ENCODE assay signal across 8 cellular contexts in genomic region chr3:138434276-138434874, GRCh38. TPM values are rescaled to one million over a fixed set of nuclear protein-coding genes. Genes with fewer than 3 reads are reported as not detected.
A peak's percentile ranks its signal among the peaks of the same experiment; 100 is the strongest.
DNase-seq lines count a peak whose midpoint lies in the region; ATAC-seq and TF ChIP-seq lines count a peak whose summit lies in the region.

Gene ESYT3, plus strand, starts transcription at chr3:138434616. Its CDS starts 183 bp downstream, at chr3:138434799.

- peak within 1 kb of the TSS; percentile 53 for H3K4me3 ChIP-seq in AG04449 (ENCODE audit: low read depth, low read length)
- H3K4me3 ChIP-seq in GM23338 = peak within 1 kb of the TSS; percentile 86

- ATAC-seq in GM23338 (peak; percentile 90), GM19324 (IDR thresholded peaks at IDR 0.05; ENCODE audit: low FRiP score, unreplicated experiment) (no peak)

- H3K4me3 Mint-ChIP-seq in GM23338 = peak within 1 kb of the TSS; percentile 75
- H3K4me3 Mint-ChIP-seq in activated T-helper 2 cell treated with anti-CD3 and anti-CD28 coated beads, Interferon-gamma antibody, Interleukin-2, Interleukin-4, amounts not matched to agents 10 μg/mL and 5 μg/mL and 100 μg/mL, durations not matched to agents 14 hours and 24 hours and 36 hours (ENCODE audit: low read depth) = peak within 1 kb of the TSS; percentile 70
- H3K4me3 Mint-ChIP-seq in nephron = peak within 1 kb of the TSS; percentile 75 to 79 (median 78)

- no peak for DNase-seq in AG04449 (ENCODE audit: low read depth, low spot score)
- DNase-seq in GM23338 (ENCODE audit: low spot score) = peak; percentile 89
- peak; percentile 48 for DNase-seq in NCI-H526 treated with DMSO at 0.1 percent for 48 hours (lab: John Stamatoyannopoulos, UW)
- DNase-seq in activated T-helper 2 cell treated with anti-CD3 and anti-CD28 coated beads, Interferon-gamma antibody, Interleukin-2, Interleukin-4, amounts not matched to agents 10 μg/mL and 5 μg/mL and 100 μg/mL, durations not matched to agents 14 hours and 24 hours and 36 hours (ENCODE audit: low spot score) = peak; percentile 57
- peak; percentile 35 for DNase-seq in germinal center (ENCODE audit: low spot score)
- peak; percentile 41 for DNase-seq in superior temporal gyrus (ENCODE audit: extremely low spot score)

- no peaks in the 10 kb centered on the region for H3K9me2 ChIP-seq in GM23338 (ENCODE audit: insufficient read depth)

- H3K9me3 Mint-ChIP-seq in GM23338 (peaks cover 13% of the 10 kb centered on the region), nephron (no peaks in the 10 kb centered on the region)
- no peaks in the 10 kb centered on the region for H3K9me3 Mint-ChIP-seq in activated T-helper 2 cell treated with anti-CD3 and anti-CD28 coated beads, Interferon-gamma antibody, Interleukin-2, Interleukin-4, amounts not matched to agents 10 μg/mL and 5 μg/mL and 100 μg/mL, durations not matched to agents 14 hours and 24 hours and 36 hours

- H3K27ac Mint-ChIP-seq in GM23338 (no peak within 1 kb of the TSS), nephron (no peak within 1 kb of the TSS)
- no peak within 1 kb of the TSS for H3K27ac Mint-ChIP-seq in activated T-helper 2 cell treated with anti-CD3 and anti-CD28 coated beads, Interferon-gamma antibody, Interleukin-2, Interleukin-4, amounts not matched to agents 10 μg/mL and 5 μg/mL and 100 μg/mL, durations not matched to agents 14 hours and 24 hours and 36 hours

- peaks cover 52% of the 10 kb centered on the region for H3K27me3 ChIP-seq in GM23338 (ENCODE audit: insufficient read depth)

- no peak within 1 kb of the TSS for H3K27ac ChIP-seq in GM23338 (ENCODE audit: low read depth)

- peak within 1 kb of the TSS; percentile 97 for H2AFZ ChIP-seq in GM23338

- CTCF ChIA-PET in AG04449 (lab: Yijun Ruan, JAX) = interaction anchor here (0.8 to 3.3 kb wide), 9 partner anchors 8 to 502 kb away, joined by 3 to 33 read pairs (median 4); no protein-coding TSS in a partner anchor

- TF ChIP-seq CTCF in AG04449 (IDR thresholded peaks at IDR 0.05; ENCODE audit: insufficient read depth, low read length, missing control alignments) (no peak), GM23338 (conservative IDR thresholded peaks at IDR 0.05; ENCODE audit: low read depth in 2 of 2) (no peak), nephron (IDR thresholded peaks at IDR 0.05; ENCODE audit: unreplicated experiment in 3 of 3) (no peak)

- peaks cover 9% of the 10 kb centered on the region for H4K20me1 ChIP-seq in GM23338 (replicated peaks; ENCODE audit: insufficient read depth)

- H3K36me3 Mint-ChIP-seq in GM23338 (ENCODE audit: low read depth) (peaks cover 2% of the 10 kb centered on the region; the same call in 1 of the 3 replicates), nephron (ENCODE audit: low read depth) (no peaks in the 10 kb centered on the region)
- no peaks in the 10 kb centered on the region for H3K36me3 Mint-ChIP-seq in activated T-helper 2 cell treated with anti-CD3 and anti-CD28 coated beads, Interferon-gamma antibody, Interleukin-2, Interleukin-4, amounts not matched to agents 10 μg/mL and 5 μg/mL and 100 μg/mL, durations not matched to agents 14 hours and 24 hours and 36 hours (ENCODE audit: low read depth)

- H3F3A ChIP-seq in GM23338 (replicated peaks; ENCODE audit: low read depth) = 0 out of 2 replicates have a peak, but pooled peaks cover 4% of the 10 kb centered on the region

- H3K4me1 ChIP-seq in GM23338 (ENCODE audit: insufficient read depth) = peaks cover 7% of the 10 kb centered on the region; the same call in 1 of the 2 replicates

- H3K36me3 ChIP-seq in GM23338 (ENCODE audit: insufficient read depth) = no peaks in the 10 kb centered on the region

- POLR2A ChIA-PET in AG04449 (lab: Yijun Ruan, JAX) = no interaction called here

- peak within 1 kb of the TSS; percentile 98 for H3K4me2 ChIP-seq in GM23338

- H3K79me2 ChIP-seq in GM23338 (replicated peaks; ENCODE audit: insufficient read depth) = no peaks in the 10 kb centered on the region

- H3K4me1 Mint-ChIP-seq in GM23338 (peaks cover 9% of the 10 kb centered on the region), nephron (peaks cover 7% of the 10 kb centered on the region)
- peaks cover 8% of the 10 kb centered on the region for H3K4me1 Mint-ChIP-seq in activated T-helper 2 cell treated with anti-CD3 and anti-CD28 coated beads, Interferon-gamma antibody, Interleukin-2, Interleukin-4, amounts not matched to agents 10 μg/mL and 5 μg/mL and 100 μg/mL, durations not matched to agents 14 hours and 24 hours and 36 hours (ENCODE audit: low read depth)

- intact Hi-C loops in activated T-helper 2 cell treated with anti-CD3 and anti-CD28 coated beads, Interferon-gamma antibody, Interleukin-2, Interleukin-4, amounts not matched to agents 10 μg/mL and 5 μg/mL and 100 μg/mL, durations not matched to agents 14 hours and 24 hours and 36 hours (cut with micrococcal nuclease) = loop anchor here (5.0 to 10.0 kb wide), 2 partner anchors 250 to 508 kb away; partner anchors contain the start of gene ARMC8

- peaks cover 45% of the 10 kb centered on the region for H3K27me3 Mint-ChIP-seq in GM23338 (ENCODE audit: insufficient read depth, low read depth, poor library complexity)
- peaks cover 62% of the 10 kb centered on the region for H3K27me3 Mint-ChIP-seq in activated T-helper 2 cell treated with anti-CD3 and anti-CD28 coated beads, Interferon-gamma antibody, Interleukin-2, Interleukin-4, amounts not matched to agents 10 μg/mL and 5 μg/mL and 100 μg/mL, durations not matched to agents 14 hours and 24 hours and 36 hours (ENCODE audit: low read depth)
- peaks cover 94% of the 10 kb centered on the region for H3K27me3 Mint-ChIP-seq in nephron (ENCODE audit: low read depth)

TF ChIP-seq in GM23338, 12 proteins besides CTCF, POLR2A, EP300 and RAD21:
- TF ChIP-seq ZNF462 (CRISPR knock-in tag; IDR thresholded peaks at IDR 0.05) (no peak), POLR2AphosphoS5 (IDR thresholded peaks at IDR 0.05; ENCODE audit: low read depth) (peak; percentile 79)
TF ChIP-seq in GM23338: peak in this region for 1.

RNA-seq across cellular contexts. Expression of gene ESYT3, which starts in this region (rescaled TPM):
- 7.4 and 8.2 TPM in 2 replicates for total RNA-seq in GM23338 (2014; rRNA removed; shearing (Covaris generic))
- polyA plus RNA-seq in GM23338 (2016; fragmentation: Nextera tagmentation; extraction: Ambion mirVana) = 3.5 TPM in 2 replicates
- total RNA-seq in activated T-helper 2 cell treated with anti-CD3 and anti-CD28 coated beads, Interferon-gamma antibody, Interleukin-2, Interleukin-4, amounts not matched to agents 10 μg/mL and 5 μg/mL and 100 μg/mL, durations not matched to agents 14 hours and 24 hours and 36 hours = 0.09 and 0.32 TPM in 2 replicates

Comparison
In these comparisons a context has a peak if more than half of its experiments do, and no peak if none do; other contexts are left out.
1. Peak in DNase-seq in activated T-helper 2 cell treated with anti-CD3 and anti-CD28 coated beads, Interferon-gamma antibody, Interleukin-2, Interleukin-4, amounts not matched to agents 10 μg/mL and 5 μg/mL and 100 μg/mL, durations not matched to agents 14 hours and 24 hours and 36 hours; RNA of the gene not detected or under 1 TPM.